18 cellular contexts compared by ENCODE assay signal in the genomic region with DNA sequence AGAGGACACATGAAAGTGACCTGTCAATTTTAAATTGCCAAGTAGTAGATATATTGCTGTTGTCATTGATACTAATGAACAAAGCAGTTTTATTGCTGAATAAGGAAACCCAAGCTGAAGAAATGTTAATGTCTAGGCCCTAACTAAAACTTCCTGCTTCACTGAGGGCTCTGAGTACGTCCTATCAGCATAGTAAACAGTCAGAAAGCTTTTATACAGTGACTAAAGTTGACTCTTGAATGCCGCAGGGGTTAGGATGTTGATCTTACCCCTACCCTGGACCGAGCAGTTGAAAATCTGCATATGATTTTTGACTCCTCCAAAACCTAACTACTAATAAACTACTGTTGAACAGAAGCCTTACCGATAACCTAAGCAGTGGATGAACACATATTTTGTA.
DNase-seq lines count a peak whose midpoint lies in the region; ATAC-seq and TF ChIP-seq lines count a peak whose summit lies in the region.
"Had no signal": no experiment of that assay in that cellular context is flagged by ENCODE, and none has a peak within 500 bp of the region (broad histone marks: within the 10 kb centered on the region; RNA-seq: fewer than 3 reads in every experiment).

No MANE protein-coding gene starts in this region.

- no peak overlapping the region for H3K4me2 ChIP-seq in neural cell (ENCODE audit: low read length)

- no peak overlapping the region for H2AFZ ChIP-seq in neural cell (ENCODE audit: low read depth, low read length)

- no peaks in the 10 kb centered on the region for H3K9me3 ChIP-seq in neural cell (ENCODE audit: low read length)
- H3K9me3 ChIP-seq: SJCRH30 had no signal

- H3K9me2 ChIP-seq in neural cell (ENCODE audit: insufficient read depth, low read length) = no peaks in the 10 kb centered on the region

- H3K9ac ChIP-seq in neural cell (ENCODE audit: low read length) = no peak overlapping the region
- H3K9ac ChIP-seq: KMS-11 had no signal

- H3K4me3 ChIP-seq in HL-60 (replicated peaks; ENCODE audit: insufficient read depth, low read length) (no peak overlapping the region), neural cell (ENCODE audit: low read length) (peak overlapping the region; percentile 36)
- H3K4me3 ChIP-seq: GM12878, SJCRH30 had no signal

- peaks cover 2 to 12% of the 10 kb centered on the region in 2 donors for H3K36me3 Mint-ChIP-seq in activated T-cell treated with anti-CD3 and anti-CD28 coated beads, Interleukin-2, amount 50 U/mL, for 72 hours (ENCODE audit: insufficient read depth in 2 of 2)
- peaks cover 25% of the 10 kb centered on the region for H3K36me3 Mint-ChIP-seq in activated T-cell treated with anti-CD3 and anti-CD28 coated beads, Interleukin-2, amount 50 U/mL, for 4 hours (ENCODE audit: insufficient read depth)
- peaks cover 30% of the 10 kb centered on the region for H3K36me3 Mint-ChIP-seq in activated naive CD8-positive, alpha-beta T cell treated with anti-CD3 and anti-CD28 coated beads, Interleukin-2, amount 50 U/mL, for 24 hours (ENCODE audit: low read depth)
- H3K36me3 Mint-ChIP-seq in activated CD4-positive, alpha-beta T cell treated with anti-CD3 and anti-CD28 coated beads, Interleukin-2, amount 10 ng/mL, durations not matched to agents 7 days and 5 days (ENCODE audit: low read depth) = peaks cover 24% of the 10 kb centered on the region

- no peaks in the 10 kb centered on the region for H3K36me3 ChIP-seq in neural cell (ENCODE audit: insufficient read depth, low read length)
- H3K36me3 ChIP-seq: SJCRH30 had no signal

- no peak for DNase-seq in activated T-cell treated with anti-CD3 and anti-CD28 coated beads, Interleukin-2, amount 50 U/mL, for 72 hours
- no peak for DNase-seq in activated T-cell treated with anti-CD3 and anti-CD28 coated beads, Interleukin-2, amount 50 U/mL, for 4 hours
- DNase-seq in HL-60 (ENCODE audit: low read depth in 1 of 2, low spot score in 1 of 2) (no peak), DMS79 (lab: John Stamatoyannopoulos, UW) (no peak)
- no peak for DNase-seq in activated naive CD8-positive, alpha-beta T cell treated with anti-CD3 and anti-CD28 coated beads, Interleukin-2, amount 50 U/mL, for 24 hours
- DNase-seq in activated CD4-positive, alpha-beta T cell treated with anti-CD3 and anti-CD28 coated beads, Interleukin-2, amount 10 ng/mL, durations not matched to agents 7 days and 5 days = no peak
- DNase-seq: AML-193, C1 segment of cervical spinal cord, DND-41, GOT3, NCI-H146, NCI-H82, OCI-M1, SJCRH30 had no signal

- CTCF ChIA-PET in activated CD4-positive, alpha-beta T cell treated with anti-CD3 and anti-CD28 coated beads, Interleukin-2, amount 10 ng/mL, durations not matched to agents 7 days and 5 days (lab: Charles Lee) = no interaction called here

- peak overlapping the region; percentile 58 for H3K27ac ChIP-seq in HL-60 (replicated peaks)
- no peak overlapping the region for H3K27ac ChIP-seq in neural cell (ENCODE audit: low read length)
- H3K27ac ChIP-seq: SJCRH30 had no signal

- H3K27me3 Mint-ChIP-seq in activated T-cell treated with anti-CD3 and anti-CD28 coated beads, Interleukin-2, amount 50 U/mL, for 72 hours (ENCODE audit: low read depth) = no peaks in the 10 kb centered on the region
- no peaks in the 10 kb centered on the region for H3K27me3 Mint-ChIP-seq in activated T-cell treated with anti-CD3 and anti-CD28 coated beads, Interleukin-2, amount 50 U/mL, for 4 hours (ENCODE audit: low read depth)
- no peaks in the 10 kb centered on the region for H3K27me3 Mint-ChIP-seq in activated naive CD8-positive, alpha-beta T cell treated with anti-CD3 and anti-CD28 coated beads, Interleukin-2, amount 50 U/mL, for 24 hours
- H3K27me3 Mint-ChIP-seq in activated CD4-positive, alpha-beta T cell treated with anti-CD3 and anti-CD28 coated beads, Interleukin-2, amount 10 ng/mL, durations not matched to agents 7 days and 5 days = no peaks in the 10 kb centered on the region

- TF ChIP-seq EP300 in neural cell (conservative IDR thresholded peaks at IDR 0.05; ENCODE audit: poor library complexity, severe bottlenecking) = no peak

- POLR2A ChIA-PET in activated CD4-positive, alpha-beta T cell treated with anti-CD3 and anti-CD28 coated beads, Interleukin-2, amount 10 ng/mL, durations not matched to agents 7 days and 5 days (lab: Charles Lee) = no interaction called here

- no peak for TF ChIP-seq RAD21 in neural cell (conservative IDR thresholded peaks at IDR 0.05)

- TF ChIP-seq CTCF in HL-60 (IDR thresholded peaks at IDR 0.05; ENCODE audit: insufficient read depth, low read length) (no peak), neural cell (IDR thresholded peaks at IDR 0.05; ENCODE audit: poor library complexity, severe bottlenecking) (no peak)

- H3K27ac Mint-ChIP-seq in activated T-cell treated with anti-CD3 and anti-CD28 coated beads, Interleukin-2, amount 50 U/mL, for 72 hours = peak overlapping the region; percentile 72
- peak overlapping the region; percentile 17 for H3K27ac Mint-ChIP-seq in activated naive CD8-positive, alpha-beta T cell treated with anti-CD3 and anti-CD28 coated beads, Interleukin-2, amount 50 U/mL, for 24 hours
- no peak overlapping the region for H3K27ac Mint-ChIP-seq in activated CD4-positive, alpha-beta T cell treated with anti-CD3 and anti-CD28 coated beads, Interleukin-2, amount 10 ng/mL, durations not matched to agents 7 days and 5 days

- no peaks in the 10 kb centered on the region for H3K9me3 Mint-ChIP-seq in activated T-cell treated with anti-CD3 and anti-CD28 coated beads, Interleukin-2, amount 50 U/mL, for 72 hours
- H3K9me3 Mint-ChIP-seq in activated T-cell treated with anti-CD3 and anti-CD28 coated beads, Interleukin-2, amount 50 U/mL, for 4 hours = no peaks in the 10 kb centered on the region
- H3K9me3 Mint-ChIP-seq in activated naive CD8-positive, alpha-beta T cell treated with anti-CD3 and anti-CD28 coated beads, Interleukin-2, amount 50 U/mL, for 24 hours = no peaks in the 10 kb centered on the region
- H3K9me3 Mint-ChIP-seq in activated CD4-positive, alpha-beta T cell treated with anti-CD3 and anti-CD28 coated beads, Interleukin-2, amount 10 ng/mL, durations not matched to agents 7 days and 5 days = peaks cover 4% of the 10 kb centered on the region

- H3K27me3 ChIP-seq in HL-60 (ENCODE audit: insufficient read depth, poor library complexity, severe bottlenecking) = no peaks in the 10 kb centered on the region
- H3K27me3 ChIP-seq in neural cell (ENCODE audit: insufficient read depth, low read depth, low read length) = no peaks in the 10 kb centered on the region
- H3K27me3 ChIP-seq: SJCRH30 had no signal

- no peak overlapping the region for H3K4me3 Mint-ChIP-seq in activated T-cell treated with anti-CD3 and anti-CD28 coated beads, Interleukin-2, amount 50 U/mL, for 72 hours
- no peak overlapping the region for H3K4me3 Mint-ChIP-seq in activated T-cell treated with anti-CD3 and anti-CD28 coated beads, Interleukin-2, amount 50 U/mL, for 4 hours
- H3K4me3 Mint-ChIP-seq in activated naive CD8-positive, alpha-beta T cell treated with anti-CD3 and anti-CD28 coated beads, Interleukin-2, amount 50 U/mL, for 24 hours = no peak overlapping the region
- no peak overlapping the region for H3K4me3 Mint-ChIP-seq in activated CD4-positive, alpha-beta T cell treated with anti-CD3 and anti-CD28 coated beads, Interleukin-2, amount 10 ng/mL, durations not matched to agents 7 days and 5 days

- ATAC-seq in activated T-cell treated with anti-CD3 and anti-CD28 coated beads, Interleukin-2, amount 50 U/mL, for 72 hours (replicated peaks in 1 of 2) = no peak
- no peak for ATAC-seq in activated T-cell treated with anti-CD3 and anti-CD28 coated beads, Interleukin-2, amount 50 U/mL, for 4 hours
- ATAC-seq in activated naive CD8-positive, alpha-beta T cell treated with anti-CD3 and anti-CD28 coated beads, Interleukin-2, amount 50 U/mL, for 24 hours = no peak
- no peak for ATAC-seq in GM21447 (IDR thresholded peaks at IDR 0.05; ENCODE audit: unreplicated experiment)
- ATAC-seq: GM12878 had no signal

- no peaks in the 10 kb centered on the region for H4K20me1 ChIP-seq in neural cell (ENCODE audit: insufficient read depth)

- peaks cover 3% of the 10 kb centered on the region for H3K79me2 ChIP-seq in neural cell (replicated peaks; ENCODE audit: insufficient read depth, low read length)

- H3F3A ChIP-seq in neural cell (ENCODE audit: insufficient read depth, low read length, poor library complexity, severe bottlenecking) = no peaks in the 10 kb centered on the region

- H3K4me1 Mint-ChIP-seq in activated T-cell treated with anti-CD3 and anti-CD28 coated beads, Interleukin-2, amount 50 U/mL, for 72 hours (ENCODE audit: low read depth) = peaks cover 58% of the 10 kb centered on the region
- H3K4me1 Mint-ChIP-seq in activated T-cell treated with anti-CD3 and anti-CD28 coated beads, Interleukin-2, amount 50 U/mL, for 4 hours (ENCODE audit: low read depth) = peaks cover 71% of the 10 kb centered on the region
- H3K4me1 Mint-ChIP-seq in activated naive CD8-positive, alpha-beta T cell treated with anti-CD3 and anti-CD28 coated beads, Interleukin-2, amount 50 U/mL, for 24 hours = peaks cover 75% of the 10 kb centered on the region
- H3K4me1 Mint-ChIP-seq in activated CD4-positive, alpha-beta T cell treated with anti-CD3 and anti-CD28 coated beads, Interleukin-2, amount 10 ng/mL, durations not matched to agents 7 days and 5 days = peaks cover 24% of the 10 kb centered on the region

TF ChIP-seq in neural cell, 6 proteins besides CTCF, POLR2A, EP300 and RAD21 (continues in another document):
- no peak for TF ChIP-seq EZH2 (IDR thresholded peaks at IDR 0.05; ENCODE audit: borderline replicate concordance, insufficient read depth, low read length, poor library complexity, severe bottlenecking)
- TF ChIP-seq SMC3 (conservative IDR thresholded peaks at IDR 0.05; ENCODE audit: poor library complexity) = no peak
- TF ChIP-seq MXI1 (conservative IDR thresholded peaks at IDR 0.05; ENCODE audit: poor library complexity, severe bottlenecking) = no peak
- TF ChIP-seq TAF1 (IDR thresholded peaks at IDR 0.05; ENCODE audit: low read depth) = no peak
